14 cellular contexts compared by ENCODE assay signal in genomic region chr2:69070987-69071386, GRCh38. TPM values are rescaled to one million over a fixed set of nuclear protein-coding genes. Genes with fewer than 3 reads are reported as not detected.
DNase-seq lines count a peak whose midpoint lies in the region; ATAC-seq, FAIRE-seq and TF ChIP-seq lines count a peak whose summit lies in the region.
"Had no signal": no experiment of that assay in that cellular context is flagged by ENCODE, and none has a peak within 500 bp of the region (broad histone marks: within the 10 kb centered on the region; RNA-seq: fewer than 3 reads in every experiment).

No MANE protein-coding gene starts in this region.

- DNase-seq in H54 (ENCODE audit: insufficient read length, low spot score) (no peak), coronary artery (ENCODE audit: low spot score) (no peak), thoracic aorta (ENCODE audit: low spot score) (no peak), OCI-M1 (lab: John Stamatoyannopoulos, UW) (no peak)
- DNase-seq in central memory CD4-positive, alpha-beta T cell, result no peak
- DNase-seq: Caco-2; CD8-positive, alpha-beta T cell; DMS53; GF-D8; GM23248; H9 had no signal

- H3K27ac Mint-ChIP-seq in activated T-helper 17 cell treated with anti-CD3 and anti-CD28 coated beads, Interleukin-2, amount 50 U/mL, for 72 hours, result no peak overlapping the region
- H3K27ac Mint-ChIP-seq: CD14-positive monocyte; CD8-positive, alpha-beta T cell; H9 had no signal

- H3K27me3 ChIP-seq in thoracic aorta (replicated peaks; ENCODE audit: insufficient read depth), result no peaks in the 10 kb centered on the region

- no peak for TF ChIP-seq POLR2A in H54 (IDR thresholded peaks at IDR 0.05; ENCODE audit: low read depth, low read length)

- H3K27me3 Mint-ChIP-seq in activated T-helper 17 cell treated with anti-CD3 and anti-CD28 coated beads, Interleukin-2, amount 50 U/mL, for 72 hours, result peaks cover 18% of the 10 kb centered on the region

- H3K4me3 Mint-ChIP-seq in activated T-helper 17 cell treated with anti-CD3 and anti-CD28 coated beads, Interleukin-2, amount 50 U/mL, for 72 hours, result no peak overlapping the region
- H3K4me3 Mint-ChIP-seq: CD14-positive monocyte; CD8-positive, alpha-beta T cell; H9 had no signal

- H3K4me1 ChIP-seq in thoracic aorta (ENCODE audit: control insufficient read depth in 1 of 2, low read depth in 2 of 2), result peaks cover 51 to 92% of the 10 kb centered on the region in 2 donors
- H3K4me1 ChIP-seq: Caco-2 had no signal

- H3K4me3 ChIP-seq in coronary artery, result no peak overlapping the region
- no peak overlapping the region for H3K4me3 ChIP-seq in thoracic aorta
- H3K4me3 ChIP-seq: GM23248 had no signal

- no peaks in the 10 kb centered on the region for H3K9me3 ChIP-seq in thoracic aorta
- H3K9me3 ChIP-seq: Caco-2 had no signal

- no peak for ATAC-seq in thoracic aorta (ENCODE audit: insufficient number of reproducible peaks, low FRiP score, low read depth)
- ATAC-seq in activated T-helper 17 cell treated with anti-CD3 and anti-CD28 coated beads, Interleukin-2, amount 50 U/mL, for 72 hours (replicated peaks), result no peak
- ATAC-seq: CD8-positive, alpha-beta T cell had no signal

- H3K27ac ChIP-seq in coronary artery (peak overlapping the region; percentile 91 to 93), thoracic aorta (peak overlapping the region; percentile 95 to 98)
- H3K27ac ChIP-seq: GM23248 had no signal

- no peaks in the 10 kb centered on the region for H3K4me1 Mint-ChIP-seq in activated T-helper 17 cell treated with anti-CD3 and anti-CD28 coated beads, Interleukin-2, amount 50 U/mL, for 72 hours
- H3K4me1 Mint-ChIP-seq: CD14-positive monocyte, H9 had no signal

- no peaks in the 10 kb centered on the region for H3K36me3 ChIP-seq in thoracic aorta

- H3K9me3 Mint-ChIP-seq in activated T-helper 17 cell treated with anti-CD3 and anti-CD28 coated beads, Interleukin-2, amount 50 U/mL, for 72 hours, result no peaks in the 10 kb centered on the region
- H3K9me3 Mint-ChIP-seq: CD8-positive, alpha-beta T cell; H9 had no signal

- no peaks in the 10 kb centered on the region for H3K36me3 Mint-ChIP-seq in activated T-helper 17 cell treated with anti-CD3 and anti-CD28 coated beads, Interleukin-2, amount 50 U/mL, for 72 hours (ENCODE audit: low read depth)
- H3K36me3 Mint-ChIP-seq: CD14-positive monocyte; CD8-positive, alpha-beta T cell had no signal

- FAIRE-seq in H54 (lab: Jason Lieb, UNC), result peak; percentile 48

- no peak for TF ChIP-seq CTCF in coronary artery (IDR thresholded peaks at IDR 0.05)
- TF ChIP-seq CTCF in thoracic aorta (IDR thresholded peaks at IDR 0.05), result no peak

RNA-seq across cellular contexts. Expression of gene ANTXR1, which starts 58.0 kb away (rescaled TPM):
- total RNA-seq in thoracic aorta, result 100 to 1,000 TPM; 253 to 313 TPM
- under 1 TPM in 1 of 2 donors, not detected in 1; 0.11 TPM for total RNA-seq in activated T-helper 17 cell treated with anti-CD3 and anti-CD28 coated beads, Interleukin-2, amount 50 U/mL, for 72 hours
- total RNA-seq: CD8-positive, alpha-beta T cell; HT-29 had no signal

Comparison
In these comparisons a context has a peak if more than half of its experiments do, and no peak if none do; other contexts are left out.
1. RNA of gene ANTXR1, which starts 58.0 kb away (total RNA-seq): 253 to 313 TPM in thoracic aorta; 0.11 TPM in activated T-helper 17 cell treated with anti-CD3 and anti-CD28 coated beads, Interleukin-2, amount 50 U/mL, for 72 hours; every median in the first group is over 100 times any median in the second.